Comparison of ENCODE assay signal across 1 cellular context in the genomic region with DNA sequence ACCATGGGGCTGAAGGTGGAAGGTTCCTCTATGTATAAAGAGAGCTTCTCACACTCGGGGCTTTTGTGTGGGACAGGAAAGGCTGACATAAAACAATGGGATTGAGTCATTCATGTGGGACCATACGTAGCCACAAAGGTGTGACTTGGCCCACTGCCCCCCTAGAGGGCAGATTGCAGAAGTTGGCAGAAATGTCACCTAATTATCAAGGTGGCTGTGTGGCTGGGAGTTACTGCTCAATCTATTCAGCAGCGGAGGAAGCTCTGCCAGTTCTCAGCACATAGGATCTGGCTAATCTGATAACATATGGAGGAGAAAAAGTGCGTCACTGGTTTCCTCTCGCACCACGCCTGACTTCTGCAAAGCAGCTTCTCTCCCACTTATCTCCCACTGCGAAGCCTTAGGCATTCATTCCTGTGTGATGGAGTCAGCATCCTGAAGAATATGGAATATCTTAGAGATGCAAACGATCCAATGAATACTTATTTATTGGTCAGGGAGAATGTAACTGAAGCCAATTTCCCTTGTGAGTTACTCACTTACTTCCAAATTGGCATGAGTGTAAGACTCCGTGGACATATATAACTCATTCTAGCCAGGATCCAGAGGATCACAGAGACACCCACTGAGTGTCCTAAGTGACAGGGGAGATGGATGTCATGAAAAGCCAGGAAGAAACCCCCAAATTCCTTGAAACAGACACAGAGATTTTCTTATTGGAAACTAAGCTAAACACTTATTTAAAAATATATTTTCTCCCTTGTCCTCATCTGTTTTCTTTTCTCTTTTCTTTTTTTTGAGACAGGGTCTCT.
TF ChIP-seq lines count a peak whose summit lies in the region.

No MANE protein-coding gene starts in this region.

TF ChIP-seq in SK-N-SH, 30 proteins besides CTCF, POLR2A, EP300 and RAD21 (continued from another document):
- TF ChIP-seq MXI1 (IDR thresholded peaks at IDR 0.05; ENCODE audit: low read depth, low read length) (no peak), YY1 (IDR thresholded peaks at IDR 0.05; ENCODE audit: low read depth) (no peak), TEAD4 (IDR thresholded peaks at IDR 0.05; ENCODE audit: borderline replicate concordance, insufficient read depth) (peak; percentile 61), MEF2A (IDR thresholded peaks at IDR 0.05; ENCODE audit: borderline replicate concordance, low read depth) (no peak), RCOR1 (IDR thresholded peaks at IDR 0.05; ENCODE audit: low read length) (no peak), FOSL2 (IDR thresholded peaks at IDR 0.05; ENCODE audit: borderline replicate concordance, low read depth) (peak; percentile 63), TAF1 (IDR thresholded peaks at IDR 0.05; ENCODE audit: borderline replicate concordance, low read depth, low read length) (no peak), JUND (IDR thresholded peaks at IDR 0.05) (peak; percentile 77), NFIC (IDR thresholded peaks at IDR 0.05; ENCODE audit: borderline replicate concordance) (peak; percentile 75; the same call in 1 of the 2 replicates), ELF1 (IDR thresholded peaks at IDR 0.05) (no peak), NRF1 (IDR thresholded peaks at IDR 0.05; ENCODE audit: low read depth, low read length) (no peak), GABPA (IDR thresholded peaks at IDR 0.05; ENCODE audit: low read depth) (no peak), SMC3 (IDR thresholded peaks at IDR 0.05; ENCODE audit: low read depth, low read length) (no peak), TCF12 (IDR thresholded peaks at IDR 0.05) (peak; percentile 87), EZH2phosphoT487 (IDR thresholded peaks at IDR 0.05; ENCODE audit: borderline replicate concordance, low read depth) (no peak), RFX5 (IDR thresholded peaks at IDR 0.05; ENCODE audit: low read length) (no peak), GATA2 (CRISPR knock-in tag; IDR thresholded peaks at IDR 0.05) (no peak), SIN3A (IDR thresholded peaks at IDR 0.05; ENCODE audit: borderline replicate concordance, low read depth, low read length) (no peak), RXRA (IDR thresholded peaks at IDR 0.05; ENCODE audit: borderline replicate concordance, low read depth) (no peak), POLR2AphosphoS5 (IDR thresholded peaks at IDR 0.05; ENCODE audit: low read depth, low read length) (no peak)
- TF ChIP-seq, protein P1, sequence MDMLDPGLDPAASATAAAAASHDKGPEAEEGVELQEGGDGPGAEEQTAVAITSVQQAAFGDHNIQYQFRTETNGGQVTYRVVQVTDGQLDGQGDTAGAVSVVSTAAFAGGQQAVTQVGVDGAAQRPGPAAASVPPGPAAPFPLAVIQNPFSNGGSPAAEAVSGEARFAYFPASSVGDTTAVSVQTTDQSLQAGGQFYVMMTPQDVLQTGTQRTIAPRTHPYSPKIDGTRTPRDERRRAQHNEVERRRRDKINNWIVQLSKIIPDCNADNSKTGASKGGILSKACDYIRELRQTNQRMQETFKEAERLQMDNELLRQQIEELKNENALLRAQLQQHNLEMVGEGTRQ (IDR thresholded peaks at IDR 0.05; ENCODE audit: borderline replicate concordance, low read depth, low read length) = no peak
- TF ChIP-seq, protein P2, sequence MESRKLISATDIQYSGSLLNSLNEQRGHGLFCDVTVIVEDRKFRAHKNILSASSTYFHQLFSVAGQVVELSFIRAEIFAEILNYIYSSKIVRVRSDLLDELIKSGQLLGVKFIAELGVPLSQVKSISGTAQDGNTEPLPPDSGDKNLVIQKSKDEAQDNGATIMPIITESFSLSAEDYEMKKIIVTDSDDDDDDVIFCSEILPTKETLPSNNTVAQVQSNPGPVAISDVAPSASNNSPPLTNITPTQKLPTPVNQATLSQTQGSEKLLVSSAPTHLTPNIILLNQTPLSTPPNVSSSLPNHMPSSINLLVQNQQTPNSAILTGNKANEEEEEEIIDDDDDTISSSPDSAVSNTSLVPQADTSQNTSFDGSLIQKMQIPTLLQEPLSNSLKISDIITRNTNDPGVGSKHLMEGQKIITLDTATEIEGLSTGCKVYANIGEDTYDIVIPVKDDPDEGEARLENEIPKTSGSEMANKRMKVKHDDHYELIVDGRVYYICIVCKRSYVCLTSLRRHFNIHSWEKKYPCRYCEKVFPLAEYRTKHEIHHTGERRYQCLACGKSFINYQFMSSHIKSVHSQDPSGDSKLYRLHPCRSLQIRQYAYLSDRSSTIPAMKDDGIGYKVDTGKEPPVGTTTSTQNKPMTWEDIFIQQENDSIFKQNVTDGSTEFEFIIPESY (IDR thresholded peaks at IDR 0.05; ENCODE audit: borderline replicate concordance, low read depth) = no peak
- TF ChIP-seq, protein P3, sequence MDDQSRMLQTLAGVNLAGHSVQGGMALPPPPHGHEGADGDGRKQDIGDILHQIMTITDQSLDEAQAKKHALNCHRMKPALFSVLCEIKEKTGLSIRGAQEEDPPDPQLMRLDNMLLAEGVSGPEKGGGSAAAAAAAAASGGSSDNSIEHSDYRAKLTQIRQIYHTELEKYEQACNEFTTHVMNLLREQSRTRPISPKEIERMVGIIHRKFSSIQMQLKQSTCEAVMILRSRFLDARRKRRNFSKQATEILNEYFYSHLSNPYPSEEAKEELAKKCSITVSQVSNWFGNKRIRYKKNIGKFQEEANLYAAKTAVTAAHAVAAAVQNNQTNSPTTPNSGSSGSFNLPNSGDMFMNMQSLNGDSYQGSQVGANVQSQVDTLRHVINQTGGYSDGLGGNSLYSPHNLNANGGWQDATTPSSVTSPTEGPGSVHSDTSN (IDR thresholded peaks at IDR 0.05) = peak; percentile 49
- TF ChIP-seq, protein P4, sequence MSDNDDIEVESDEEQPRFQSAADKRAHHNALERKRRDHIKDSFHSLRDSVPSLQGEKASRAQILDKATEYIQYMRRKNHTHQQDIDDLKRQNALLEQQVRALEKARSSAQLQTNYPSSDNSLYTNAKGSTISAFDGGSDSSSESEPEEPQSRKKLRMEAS (IDR thresholded peaks at IDR 0.05; ENCODE audit: low read depth) = peak; percentile 59; the same call in 1 of the 2 replicates
- TF ChIP-seq, protein P5, sequence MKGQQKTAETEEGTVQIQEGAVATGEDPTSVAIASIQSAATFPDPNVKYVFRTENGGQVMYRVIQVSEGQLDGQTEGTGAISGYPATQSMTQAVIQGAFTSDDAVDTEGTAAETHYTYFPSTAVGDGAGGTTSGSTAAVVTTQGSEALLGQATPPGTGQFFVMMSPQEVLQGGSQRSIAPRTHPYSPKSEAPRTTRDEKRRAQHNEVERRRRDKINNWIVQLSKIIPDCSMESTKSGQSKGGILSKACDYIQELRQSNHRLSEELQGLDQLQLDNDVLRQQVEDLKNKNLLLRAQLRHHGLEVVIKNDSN (IDR thresholded peaks at IDR 0.05; ENCODE audit: borderline replicate concordance, low read depth) = no peak
- TF ChIP-seq, protein P6, sequence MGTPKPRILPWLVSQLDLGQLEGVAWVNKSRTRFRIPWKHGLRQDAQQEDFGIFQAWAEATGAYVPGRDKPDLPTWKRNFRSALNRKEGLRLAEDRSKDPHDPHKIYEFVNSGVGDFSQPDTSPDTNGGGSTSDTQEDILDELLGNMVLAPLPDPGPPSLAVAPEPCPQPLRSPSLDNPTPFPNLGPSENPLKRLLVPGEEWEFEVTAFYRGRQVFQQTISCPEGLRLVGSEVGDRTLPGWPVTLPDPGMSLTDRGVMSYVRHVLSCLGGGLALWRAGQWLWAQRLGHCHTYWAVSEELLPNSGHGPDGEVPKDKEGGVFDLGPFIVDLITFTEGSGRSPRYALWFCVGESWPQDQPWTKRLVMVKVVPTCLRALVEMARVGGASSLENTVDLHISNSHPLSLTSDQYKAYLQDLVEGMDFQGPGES (IDR thresholded peaks at IDR 0.05; ENCODE audit: low read depth, low read length) = no peak
